Comparison of ENCODE assay signal across 8 cellular contexts in genomic region chr13:32587774-32588165, GRCh38. TPM values are rescaled to one million over a fixed set of nuclear protein-coding genes. Genes with fewer than 3 reads are reported as not detected.
DNase-seq lines count a peak whose midpoint lies in the region; ATAC-seq and TF ChIP-seq lines count a peak whose summit lies in the region.

No MANE protein-coding gene starts in this region.

- no peaks in the 10 kb centered on the region for H3K9me3 Mint-ChIP-seq in stimulated activated naive CD8-positive, alpha-beta T cell treated with anti-CD3 and anti-CD28 coated beads, Interleukin-15, Interleukin-2, amounts not matched to agents 100 ng/mL and 50 ng/mL, for 24 hours

- no peaks in the 10 kb centered on the region for H3K9me3 ChIP-seq in SK-N-MC (ENCODE audit: low read depth, low read length)
- H3K9me3 ChIP-seq in esophagus squamous epithelium = no peaks in the 10 kb centered on the region
- H3K9me3 ChIP-seq in ovary = no peaks in the 10 kb centered on the region
- no peaks in the 10 kb centered on the region for H3K9me3 ChIP-seq in mucosa of descending colon

- no peaks in the 10 kb centered on the region for H3K36me3 Mint-ChIP-seq in stimulated activated naive CD8-positive, alpha-beta T cell treated with anti-CD3 and anti-CD28 coated beads, Interleukin-15, Interleukin-2, amounts not matched to agents 100 ng/mL and 50 ng/mL, for 24 hours (ENCODE audit: low read depth)

- H3K36me3 ChIP-seq in SK-N-MC (ENCODE audit: insufficient read depth, low read length) = peaks cover 14% of the 10 kb centered on the region
- H3K36me3 ChIP-seq in esophagus squamous epithelium = no peaks in the 10 kb centered on the region
- H3K36me3 ChIP-seq in ovary = no peaks in the 10 kb centered on the region
- no peaks in the 10 kb centered on the region for H3K36me3 ChIP-seq in mucosa of descending colon (ENCODE audit: low read depth)

- H3K4me1 ChIP-seq in esophagus squamous epithelium (peaks cover 0 to 47% (median 14%) of the 10 kb centered on the region in 3 donors), ovary (ENCODE audit: insufficient read depth) (peaks cover 7% of the 10 kb centered on the region), mucosa of descending colon (ENCODE audit: low read depth) (peaks cover 9% of the 10 kb centered on the region)

- TF ChIP-seq EP300 in ovary (IDR thresholded peaks at IDR 0.05) = no peak

- ATAC-seq in stimulated activated naive CD8-positive, alpha-beta T cell treated with anti-CD3 and anti-CD28 coated beads, Interleukin-15, Interleukin-2, amounts not matched to agents 100 U/mL and 50 U/mL, for 24 hours = no peak
- ATAC-seq in mucosa of descending colon = no peak
- no peak for ATAC-seq in HG03045 (IDR thresholded peaks at IDR 0.05; ENCODE audit: unreplicated experiment)

- H3K4me3 Mint-ChIP-seq in stimulated activated naive CD8-positive, alpha-beta T cell treated with anti-CD3 and anti-CD28 coated beads, Interleukin-15, Interleukin-2, amounts not matched to agents 100 ng/mL and 50 ng/mL, for 24 hours = peak overlapping the region; percentile 87

- peak overlapping the region; percentile 95 for H3K27ac Mint-ChIP-seq in stimulated activated naive CD8-positive, alpha-beta T cell treated with anti-CD3 and anti-CD28 coated beads, Interleukin-15, Interleukin-2, amounts not matched to agents 100 ng/mL and 50 ng/mL, for 24 hours

- H3K27me3 ChIP-seq in esophagus squamous epithelium = no peaks in the 10 kb centered on the region
- H3K27me3 ChIP-seq in ovary = no peaks in the 10 kb centered on the region

- TF ChIP-seq POLR2A in esophagus squamous epithelium (IDR thresholded peaks at IDR 0.05) (no peak), ovary (IDR thresholded peaks at IDR 0.05) (no peak)

- intact Hi-C loops in esophagus squamous epithelium (cut with DNase I) = loop anchor here (5.0 to 10.0 kb wide), 3 partner anchors 50 to 65 kb away; partner anchors contain the start of gene N4BP2L2
- intact Hi-C loops in ovary (cut with DNase I) = loop anchor here in 3 of 4 donors (2.0 to 5.0 kb wide), 5 partner anchors 50 to 955 kb away; no protein-coding TSS in a partner anchor
- intact Hi-C loops in mucosa of descending colon (cut with DNase I, micrococcal nuclease) = loop anchor here (2.0 to 5.0 kb wide), 2 partner anchors 50 to 51 kb away; no protein-coding TSS in a partner anchor

- H3K4me3 ChIP-seq in SK-N-MC (peak overlapping the region; percentile 78), esophagus squamous epithelium (peak overlapping the region; percentile 82 to 94 (median 88)), ovary (peak overlapping the region; percentile 78), mucosa of descending colon (no peak overlapping the region)

- H3K27ac ChIP-seq in SK-N-MC (peak overlapping the region; percentile 95), esophagus squamous epithelium (peak overlapping the region; percentile 94 to 99 (median 96)), ovary (peak overlapping the region; percentile 92 to 97)

- no peak for DNase-seq in stimulated activated naive CD8-positive, alpha-beta T cell treated with anti-CD3 and anti-CD28 coated beads, Interleukin-15, Interleukin-2, amounts not matched to agents 100 U/mL and 50 U/mL, for 24 hours
- DNase-seq in SK-N-MC (ENCODE audit: low read depth, low spot score) (no peak), esophagus squamous epithelium (lab: John Stamatoyannopoulos, UW) (no peak), ovary (no peak), mucosa of descending colon (no peak), AG08395 (ENCODE audit: low spot score) (no peak)

- H3K9ac ChIP-seq in SK-N-MC (ENCODE audit: insufficient read length) = peak overlapping the region; percentile 91

- TF ChIP-seq CTCF in esophagus squamous epithelium (IDR thresholded peaks at IDR 0.05) = no peak
- TF ChIP-seq CTCF in ovary (IDR thresholded peaks at IDR 0.05) = no peak
- no peak for TF ChIP-seq CTCF in mucosa of descending colon (IDR thresholded peaks at IDR 0.05)

- 1 to 4% methylated on average over 8 of the region's 8 CpGs for WGBS in esophagus squamous epithelium, 2 donors
- WGBS in ovary, 3 donors = 0 to 1% (median 1%) methylated on average over 8 of the region's 8 CpGs

- peaks cover 53% of the 10 kb centered on the region for H3K4me1 Mint-ChIP-seq in stimulated activated naive CD8-positive, alpha-beta T cell treated with anti-CD3 and anti-CD28 coated beads, Interleukin-15, Interleukin-2, amounts not matched to agents 100 ng/mL and 50 ng/mL, for 24 hours (ENCODE audit: low read depth)

- peaks cover 10% of the 10 kb centered on the region for H3K27me3 Mint-ChIP-seq in stimulated activated naive CD8-positive, alpha-beta T cell treated with anti-CD3 and anti-CD28 coated beads, Interleukin-15, Interleukin-2, amounts not matched to agents 100 ng/mL and 50 ng/mL, for 24 hours

RNA-seq across cellular contexts. Expression of gene PDS5B, which starts 1.5 kb away (rescaled TPM):
- total RNA-seq in esophagus squamous epithelium = 10 to 100 TPM in 3 of 4 donors, 1 to 10 TPM in 1; 8.9 to 23.5 (median 15.1) TPM
- 10 to 100 TPM; 44.9 to 74.9 (median 55.6) TPM for total RNA-seq in ovary
- polyA plus RNA-seq in ovary = 10 to 100 TPM; 13.6 to 24.8 TPM
- total RNA-seq in mucosa of descending colon = 10 to 100 TPM; 25.2 to 66.7 (median 27.5) TPM

RNA-seq across cellular contexts. Expression of gene N4BP2L2, which starts 49.2 kb away (rescaled TPM):
- 100 to 1,000 TPM in 1 of 4 donors, 10 to 100 TPM in 3; 32.8 to 136 (median 50.3) TPM for total RNA-seq in esophagus squamous epithelium
- 100 to 1,000 TPM; 144 to 220 (median 183) TPM for total RNA-seq in ovary
- 100 to 1,000 TPM in 1 of 2 donors, 10 to 100 TPM in 1; 67.8 to 106 TPM for polyA plus RNA-seq in ovary
- total RNA-seq in mucosa of descending colon = 100 to 1,000 TPM in 2 of 3 donors, 10 to 100 TPM in 1; 89.1 to 160 (median 120) TPM
